Comparison of ENCODE assay signal across 8 cellular contexts in the genomic region with DNA sequence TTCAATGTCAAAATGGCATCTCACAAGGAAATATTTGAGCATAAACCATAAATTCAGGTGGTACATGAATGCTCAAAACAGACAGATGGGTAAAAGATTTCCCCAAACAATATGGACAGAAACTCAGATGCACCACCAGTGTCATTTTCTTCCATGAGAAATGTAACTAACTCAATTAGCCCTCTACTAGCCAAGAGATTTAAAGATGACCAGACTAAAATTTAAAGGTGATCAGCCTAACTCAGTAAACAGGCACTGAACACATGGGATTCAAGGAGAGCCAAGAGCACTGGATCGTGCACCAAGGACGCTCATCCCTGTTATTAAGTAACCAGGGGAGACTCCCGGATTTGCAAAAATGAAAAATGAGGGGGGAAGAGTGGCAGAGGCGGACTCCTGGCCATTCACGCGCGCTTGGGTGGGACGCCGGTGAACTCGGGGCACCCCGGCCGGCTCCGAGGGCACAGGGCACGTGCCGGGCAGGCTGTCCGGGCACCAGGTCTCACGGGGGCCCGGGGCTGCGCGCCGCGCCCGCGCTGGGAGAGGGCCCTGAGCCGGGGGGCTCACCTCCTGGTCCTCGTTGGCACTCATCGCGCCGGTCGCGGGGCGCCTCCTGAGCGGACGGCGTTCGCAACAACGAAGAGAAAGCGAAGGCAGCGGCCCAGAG. TPM values are rescaled to one million over a fixed set of nuclear protein-coding genes. Genes with fewer than 3 reads are reported as not detected.
DNase-seq lines count a peak whose midpoint lies in the region; ATAC-seq, FAIRE-seq and TF ChIP-seq lines count a peak whose summit lies in the region.

No MANE protein-coding gene starts in this region.

- peak overlapping the region; percentile 0 for H2AK9ac ChIP-seq in IMR-90 (replicated peaks; ENCODE audit: low read depth, low read length, poor library complexity)

- in situ Hi-C loops in IMR-90 (cut with MboI; ENCODE audit: low sequenced_read_pairs) = no loop called here

- H3K9ac ChIP-seq in BLaER1 treated with 17β-estradiol and CSF1 and Interleukin-3, amounts not matched to agents 10 nM and 100 nM = peak overlapping the region; percentile 89 to 96 (median 93)
- H3K9ac ChIP-seq in IMR-90 (ENCODE audit: low read depth, low read length) (peak overlapping the region; percentile 99), neural cell (ENCODE audit: low read length) (peak overlapping the region; percentile 91)

- no peak for TF ChIP-seq POLR2A in IMR-90 (IDR thresholded peaks at IDR 0.05; ENCODE audit: low read depth, low read length)

- H3K56ac ChIP-seq in IMR-90 (ENCODE audit: extremely low read depth, insufficient read depth, low read length) = peak overlapping the region; percentile 81

- H3K27me3 ChIP-seq in BLaER1 treated with 17β-estradiol and CSF1 and Interleukin-3, amounts not matched to agents 10 nM and 100 nM = no peaks in the 10 kb centered on the region
- H3K27me3 ChIP-seq in IMR-90 (ENCODE audit: control insufficient read depth, insufficient read depth, low read length) (no peaks in the 10 kb centered on the region), neural cell (ENCODE audit: insufficient read depth, low read depth, low read length) (no peaks in the 10 kb centered on the region)

- H3K9me2 ChIP-seq in neural cell (ENCODE audit: insufficient read depth, low read length) = no peaks in the 10 kb centered on the region

- no peaks in the 10 kb centered on the region for H3F3A ChIP-seq in neural cell (ENCODE audit: insufficient read depth, low read length, poor library complexity, severe bottlenecking)

- FAIRE-seq in GM19239 (lab: Jason Lieb, UNC) = peak; percentile 14

- TF ChIP-seq RAD21 in IMR-90 (IDR thresholded peaks at IDR 0.05; ENCODE audit: low read length) = no peak
- no peak for TF ChIP-seq RAD21 in neural cell (conservative IDR thresholded peaks at IDR 0.05)

- no peak for TF ChIP-seq EP300 in neural cell (conservative IDR thresholded peaks at IDR 0.05; ENCODE audit: poor library complexity, severe bottlenecking)

- no TSS peak for BruUV-seq in IMR-90 (replicated peaks; lab: Mats Ljungman, UMichigan)

- peak overlapping the region; percentile 62 for H3K14ac ChIP-seq in IMR-90 (replicated peaks; ENCODE audit: low read depth, low read length)

- CTCF ChIA-PET in IMR-90 (lab: Yijun Ruan, JAX) = no interaction called here

- no peaks in the 10 kb centered on the region for H3K9me1 ChIP-seq in IMR-90 (ENCODE audit: insufficient read depth, low read length)

- H4K5ac ChIP-seq in IMR-90 (ENCODE audit: low read depth, low read length) = peak overlapping the region; percentile 8; the same call in 1 of the 2 replicates

- peak overlapping the region; percentile 44 to 56; a peak in 3 of 4 replicates for H4K8ac ChIP-seq in IMR-90 (ENCODE audit: low read depth in 2 of 2, low read length in 2 of 2)

- H2AK5ac ChIP-seq in IMR-90 (ENCODE audit: low read depth, low read length) = no peak overlapping the region; the same call in 1 of the 2 replicates

- peaks cover 24 to 33% (median 26%) of the 10 kb centered on the region in 10 experiments for H3K4me1 ChIP-seq in BLaER1 treated with 17β-estradiol and CSF1 and Interleukin-3, amounts not matched to agents 10 nM and 100 nM
- H3K4me1 ChIP-seq in IMR-90 (ENCODE audit: control insufficient read depth, insufficient read depth, low read length) = no peaks in the 10 kb centered on the region; the same call in 1 of the 2 replicates

- H3K36me3 ChIP-seq in BLaER1 treated with 17β-estradiol and CSF1 and Interleukin-3, amounts not matched to agents 10 nM and 100 nM = peaks cover 14 to 45% (median 28%) of the 10 kb centered on the region in 11 experiments; a peak in 21 of 22 replicates
- H3K36me3 ChIP-seq in IMR-90 (ENCODE audit: control insufficient read depth, insufficient read depth, low read length) (no peaks in the 10 kb centered on the region; the same call in 1 of the 2 replicates), neural cell (ENCODE audit: insufficient read depth, low read length) (no peaks in the 10 kb centered on the region)

- POLR2A ChIA-PET in IMR-90 (lab: Charles Lee; ENCODE audit: unreplicated experiment) = no interaction called here

- TF ChIP-seq CTCF in IMR-90 (conservative IDR thresholded peaks at IDR 0.05; ENCODE audit: low read depth, low read length) (no peak), fibroblast of mammary gland (conservative IDR thresholded peaks at IDR 0.05; ENCODE audit: control insufficient read depth, insufficient read depth, low read depth, low read length) (no peak), neural cell (IDR thresholded peaks at IDR 0.05; ENCODE audit: poor library complexity, severe bottlenecking) (no peak)

- dilution Hi-C loops in IMR-90 (cut with HindIII; ENCODE audit: low sequenced_read_pairs, unreplicated experiment) = no loop called here

- no peak overlapping the region for H4K91ac ChIP-seq in IMR-90 (ENCODE audit: insufficient read depth, low read depth, low read length)

- H3K79me1 ChIP-seq in IMR-90 (ENCODE audit: low read depth in 1 of 2, low read length in 2 of 2) = peaks cover 12 to 31% of the 10 kb centered on the region in 2 experiments

- H4K20me1 ChIP-seq in BLaER1 treated with 17β-estradiol and CSF1 and Interleukin-3, amounts not matched to agents 10 nM and 100 nM = peaks cover 0 to 13% (median 4%) of the 10 kb centered on the region in 11 experiments; a peak in 8 of 22 replicates
- H4K20me1 ChIP-seq in IMR-90 (ENCODE audit: insufficient read depth, low read length) = no peaks in the 10 kb centered on the region
- no peaks in the 10 kb centered on the region for H4K20me1 ChIP-seq in neural cell (ENCODE audit: insufficient read depth)

- WGBS in IMR-90 (ENCODE audit: extremely low coverage in 2 of 2, insufficient read length in 1 of 2), 2 experiments = 0% methylated on average over 2 of the region's 39 CpGs; no CpG with 5 or more reads in 1 of the 2 experiments

- no peak overlapping the region for H2BK120ac ChIP-seq in IMR-90 (ENCODE audit: low read depth, low read length)

- H2BK5ac ChIP-seq in IMR-90 (ENCODE audit: low read depth, low read length, poor library complexity, severe bottlenecking) = peak overlapping the region; percentile 22

- no peak overlapping the region for H3K18ac ChIP-seq in IMR-90 (ENCODE audit: low read depth, low read length)

- peak overlapping the region; percentile 61 for H3K23ac ChIP-seq in IMR-90 (ENCODE audit: low read depth, low read length)

- ATAC-seq in IMR-90 (ENCODE audit: low read depth) = peak; percentile 25

- H3K9me3 ChIP-seq in BLaER1 treated with 17β-estradiol and CSF1 and Interleukin-3, amounts not matched to agents 10 nM and 100 nM (replicated peaks in 1 of 11) = no peaks in the 10 kb centered on the region
- H3K9me3 ChIP-seq in IMR-90 (ENCODE audit: control insufficient read depth, insufficient read depth, low read length) (no peaks in the 10 kb centered on the region), neural cell (ENCODE audit: low read length) (no peaks in the 10 kb centered on the region)

- H2BK20ac ChIP-seq in IMR-90 (ENCODE audit: low read depth, low read length) = no peak overlapping the region

- peaks cover 51% of the 10 kb centered on the region for H3K79me2 ChIP-seq in neural cell (replicated peaks; ENCODE audit: insufficient read depth, low read length)

- H3K4me3 ChIP-seq in BLaER1 treated with 17β-estradiol and CSF1 and Interleukin-3, amounts not matched to agents 10 nM and 100 nM = peak overlapping the region; percentile 73 to 92 (median 86)
- H3K4me3 ChIP-seq in IMR-90 (ENCODE audit: insufficient read depth, low read depth, low read length) (peak overlapping the region; percentile 98), fibroblast of mammary gland (ENCODE audit: control insufficient read depth, low read depth, low read length) (peak overlapping the region; percentile 71), neural cell (ENCODE audit: low read length) (peak overlapping the region; percentile 75)

- H3K4ac ChIP-seq in IMR-90 (ENCODE audit: low read depth, low read length) = peak overlapping the region; percentile 4; the same call in 1 of the 2 replicates

- H2AFZ ChIP-seq in IMR-90 (replicated peaks; ENCODE audit: low read length, poor library complexity) = peak overlapping the region; percentile 91
- no peak overlapping the region for H2AFZ ChIP-seq in neural cell (ENCODE audit: low read depth, low read length)

- H3K4me2 ChIP-seq in BLaER1 treated with 17β-estradiol and CSF1 and Interleukin-3, amounts not matched to agents 10 nM and 100 nM = peak overlapping the region; percentile 81 to 96 (median 89)
- peak overlapping the region; percentile 95 for H3K4me2 ChIP-seq in IMR-90 (ENCODE audit: low read depth, low read length)
- H3K4me2 ChIP-seq in neural cell (ENCODE audit: low read length) = peak overlapping the region; percentile 80

- intact Hi-C loops in IMR-90 (cut with micrococcal nuclease) = loop anchor here (1.0 kb wide), 2 partner anchors 154 to 186 kb away; no protein-coding TSS in a partner anchor

- peak; percentile 12 for DNase-seq in GM19239 (ENCODE audit: insufficient read length, low spot score)
- peak; percentile 10 for DNase-seq in IMR-90
- DNase-seq in activated CD8-positive, alpha-beta memory T cell treated with anti-CD3 and anti-CD28 coated beads, Interleukin-2, amount 50 U/mL, for 4 hours = peak; percentile 34
- no peak for DNase-seq in fibroblast of mammary gland (ENCODE audit: low read depth)
- DNase-seq in SIG-M5 treated with dmso at 0.1 percent for 504 hours (lab: John Stamatoyannopoulos, UW; ENCODE audit: unreplicated experiment) = no peak
- no peak for DNase-seq in midbrain (lab: John Stamatoyannopoulos, UW)

- no peak overlapping the region for H2BK15ac ChIP-seq in IMR-90 (ENCODE audit: low read depth, low read length)

- H3K27ac ChIP-seq in BLaER1 treated with 17β-estradiol and CSF1 and Interleukin-3, amounts not matched to agents 10 nM and 100 nM = peak overlapping the region; percentile 77 to 97 (median 92)
- H3K27ac ChIP-seq in IMR-90 (ENCODE audit: insufficient read depth, low read length) (peak overlapping the region; percentile 44), neural cell (ENCODE audit: low read length) (peak overlapping the region; percentile 9)

TF ChIP-seq in IMR-90, 13 proteins besides CTCF, POLR2A, EP300 and RAD21 (continues in another document):
- TF ChIP-seq RFX5 (IDR thresholded peaks at IDR 0.05; ENCODE audit: low read depth, low read length) = no peak

TF ChIP-seq in neural cell, 6 proteins besides CTCF, POLR2A, EP300 and RAD21 (continues in another document):
- peak; percentile 75 for TF ChIP-seq MXI1 (conservative IDR thresholded peaks at IDR 0.05; ENCODE audit: poor library complexity, severe bottlenecking)

RNA-seq across cellular contexts. Expression of a gene that starts 0.5 kb away (rescaled TPM):
- total RNA-seq in IMR-90 (2012; rRNA removed) = 8.8 and 22.2 TPM in 2 replicates
- 7.3 and 8.5 TPM in 2 replicates for polyA plus RNA-seq in IMR-90 (2012; rRNA removed)
- 3.1 and 4.3 TPM in 2 replicates for polyA plus RNA-seq in IMR-90 (2012; cell fraction: cytosol; rRNA removed)
- 1.0 and 2.6 TPM in 2 replicates for polyA plus RNA-seq in IMR-90 (2012; cell fraction: nucleus; rRNA removed; ENCODE audit: low replicate concordance)
- polyA plus RNA-seq in neural cell = 61.1 and 68.2 TPM in 2 replicates
- 38.2 and 80.9 TPM in 2 replicates for polyA minus RNA-seq in neural cell

RNA-seq across cellular contexts. Expression of a gene that starts 0.6 kb away (rescaled TPM):
- 38.9 and 56.8 TPM in 2 replicates for total RNA-seq in IMR-90 (2012; rRNA removed)
- polyA plus RNA-seq in IMR-90 (2012; rRNA removed) = 22.1 and 25.3 TPM in 2 replicates
- 10.4 and 13.9 TPM in 2 replicates for polyA plus RNA-seq in IMR-90 (2012; cell fraction: cytosol; rRNA removed)
- polyA plus RNA-seq in IMR-90 (2012; cell fraction: nucleus; rRNA removed; ENCODE audit: low replicate concordance) = 20.8 and 47.1 TPM in 2 replicates
- polyA plus RNA-seq in neural cell = 78.1 and 83.1 TPM in 2 replicates
- polyA minus RNA-seq in neural cell = 128 and 159 TPM in 2 replicates

Comparison
In these comparisons a context has a peak if more than half of its experiments do, and no peak if none do; other contexts are left out.
1. H3K27ac ChIP-seq: peak in every context shown above with its lines; median percentile 92 in BLaER1 treated with 17β-estradiol and CSF1 and Interleukin-3, amounts not matched to agents 10 nM and 100 nM; 44 in IMR-90; 9 in neural cell.
2. DNase-seq: peak in GM19239 (single experiment), IMR-90 (single experiment) and activated CD8-positive, alpha-beta memory T cell treated with anti-CD3 and anti-CD28 coated beads, Interleukin-2, amount 50 U/mL, for 4 hours (single experiment); none in fibroblast of mammary gland (single experiment), SIG-M5 treated with dmso at 0.1 percent for 504 hours (single experiment) and midbrain (single experiment).
3. Peak in every context shown above with its lines, with median percentiles within 50 percentile points of each other: H3K4me2 ChIP-seq, H3K4me3 ChIP-seq and H3K9ac ChIP-seq.